In genomic region chr11:78417175-78417887, GRCh38 we compare ENCODE assay signal across 8 cellular contexts. TPM values are rescaled to one million over a fixed set of nuclear protein-coding genes. Genes with fewer than 3 reads are reported as not detected.
DNase-seq lines count a peak whose midpoint lies in the region; ATAC-seq and TF ChIP-seq lines count a peak whose summit lies in the region.

TSS of gene GAB2 (minus strand) at chr11:78417820. CDS start at chr11:78417720, 100 bp downstream.

- no peak for TF ChIP-seq EP300 in upper lobe of left lung (IDR thresholded peaks at IDR 0.05)

- H3K36me3 ChIP-seq in mesodermal cell (ENCODE audit: control insufficient read depth, insufficient read depth, low read length) = peaks cover 12% of the 10 kb centered on the region
- no peaks in the 10 kb centered on the region for H3K36me3 ChIP-seq in upper lobe of left lung

- peak in 1 of 4 donors; percentile 32 for TF ChIP-seq POLR2A in upper lobe of left lung (IDR thresholded peaks at IDR 0.05)

- H3K4me1 ChIP-seq in mesodermal cell (ENCODE audit: control insufficient read depth, insufficient read depth, low read length, poor library complexity, severe bottlenecking) = peaks cover 11% of the 10 kb centered on the region
- H3K4me1 ChIP-seq in upper lobe of left lung = peaks cover 30 to 54% (median 39%) of the 10 kb centered on the region in 4 donors

- H3K4me3 ChIP-seq in mesodermal cell (ENCODE audit: extremely low read depth, insufficient read depth, low read length, poor library complexity, severe bottlenecking) (peak within 1 kb of the TSS; percentile 71), upper lobe of left lung (peak within 1 kb of the TSS; percentile 70 to 96 (median 94))

- no peaks in the 10 kb centered on the region for H3K9me3 ChIP-seq in mesodermal cell (ENCODE audit: control insufficient read depth, low read length)
- no peaks in the 10 kb centered on the region for H3K9me3 ChIP-seq in upper lobe of left lung

- no peaks in the 10 kb centered on the region for H3K27me3 ChIP-seq in upper lobe of left lung

- ATAC-seq in GM19025 (IDR thresholded peaks at IDR 0.05; ENCODE audit: low read depth, unreplicated experiment) (peak; percentile 0), HG03039 (IDR thresholded peaks at IDR 0.05; ENCODE audit: unreplicated experiment) (peak; percentile 21), upper lobe of left lung (ENCODE audit: low FRiP score in 2 of 2) (no peak)

- TF ChIP-seq CTCF in upper lobe of left lung (IDR thresholded peaks at IDR 0.05) = no peak

- 0 to 1% methylated on average over 29 to 50 of the region's 93 CpGs for WGBS in mesodermal cell (ENCODE audit: insufficient coverage in 2 of 2), 2 experiments
- 1% methylated on average over 22 to 40 of the region's 93 CpGs for WGBS in upper lobe of left lung, 2 donors

- DNase-seq in T follicular helper cell (ENCODE audit: low read depth) (peak; percentile 15), upper lobe of left lung (peak in 1 of 2 donors; percentile 93), Kasumi-1 (lab: John Stamatoyannopoulos, UW) (no peak), ecto neural progenitor cell (ENCODE audit: low spot score) (no peak)
- DNase-seq in effector CD4-positive, alpha-beta T cell = peak; percentile 21

- H3K27ac ChIP-seq in mesodermal cell (ENCODE audit: low read depth, low read length, severe bottlenecking) (peak within 1 kb of the TSS; percentile 97), upper lobe of left lung (peak within 1 kb of the TSS; percentile 92 to 100 (median 98))

RNA-seq across cellular contexts. Expression of gene GAB2, which starts in this region (rescaled TPM):
- polyA plus RNA-seq in mesodermal cell (2013, experiment 1 of 2) = 23.3 TPM
- polyA plus RNA-seq in mesodermal cell (2013, experiment 2 of 2) = 20.5 TPM
- total RNA-seq in upper lobe of left lung = 10 to 100 TPM; 40.9 to 76.6 (median 50.4) TPM

Comparison
In these comparisons a context has a peak if more than half of its experiments do, and no peak if none do; other contexts are left out.
1. ATAC-seq: peak in GM19025 (single experiment) and HG03039 (single experiment); none in upper lobe of left lung (0 of 2).
2. DNase-seq: peak in T follicular helper cell (single experiment) and effector CD4-positive, alpha-beta T cell (single experiment); none in Kasumi-1 (0 of 2) and ecto neural progenitor cell (single experiment).